Comparison of ENCODE assay signal across 15 cellular contexts in the genomic region with DNA sequence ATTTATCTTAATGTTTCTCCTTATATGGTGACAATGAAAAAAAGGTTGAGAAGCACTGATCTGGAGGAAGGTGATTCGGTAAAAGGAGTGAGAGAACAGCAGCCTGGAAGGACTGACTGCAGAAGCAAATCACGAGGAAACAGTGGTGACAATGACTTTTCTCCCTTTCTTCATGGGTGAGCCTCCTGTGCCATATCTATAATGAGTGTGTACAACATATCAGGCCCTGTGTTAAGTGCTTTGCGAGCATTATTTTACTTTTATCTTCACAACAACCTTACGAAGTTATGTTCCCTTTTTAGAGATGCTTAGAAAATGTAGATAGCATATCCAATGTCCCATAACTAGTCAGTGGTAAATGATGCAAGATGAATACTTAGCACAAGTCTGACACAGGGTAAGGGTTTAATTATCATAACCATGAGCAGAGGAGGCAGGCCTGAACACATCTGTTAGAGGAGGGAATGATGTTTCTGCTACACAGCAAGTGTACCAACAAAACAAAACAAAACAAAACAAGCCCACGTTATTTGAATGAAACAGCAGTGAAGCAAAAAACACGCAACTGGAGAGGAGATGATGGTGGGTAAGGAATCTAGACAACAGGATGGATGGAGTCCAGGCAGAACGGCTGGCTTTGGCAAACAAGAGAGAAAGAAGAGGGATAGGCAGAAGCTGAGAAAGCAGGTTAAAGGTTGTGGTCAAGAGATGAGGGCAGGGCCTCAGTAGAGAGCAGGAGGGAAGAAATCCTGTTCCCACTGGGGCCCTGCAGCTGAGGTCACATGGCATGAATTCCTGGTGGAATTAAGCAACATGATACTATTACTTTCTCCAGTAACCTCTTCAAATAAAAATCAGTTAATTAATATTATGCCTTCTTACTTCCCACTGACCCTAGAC. TPM values are rescaled to one million over a fixed set of nuclear protein-coding genes. Genes with fewer than 3 reads are reported as not detected.
DNase-seq lines count a peak whose midpoint lies in the region; ATAC-seq and TF ChIP-seq lines count a peak whose summit lies in the region.
"Had no signal": no experiment of that assay in that cellular context is flagged by ENCODE, and none has a peak within 500 bp of the region (broad histone marks: within the 10 kb centered on the region; RNA-seq: fewer than 3 reads in every experiment).

No MANE protein-coding gene starts in this region.

- no peak overlapping the region for H3K4me3 Mint-ChIP-seq in CD14-positive monocyte
- no peak overlapping the region for H3K4me3 Mint-ChIP-seq in activated naive CD4-positive, alpha-beta T cell treated with anti-CD3 and anti-CD28 coated beads for 36 hours
- H3K4me3 Mint-ChIP-seq: central memory CD8-positive, alpha-beta T cell; natural killer cell; T-helper 17 cell; type B pancreatic cell had no signal

- no peaks in the 10 kb centered on the region for H3K27me3 ChIP-seq in mammary epithelial cell (ENCODE audit: insufficient read depth, low read length)
- no peaks in the 10 kb centered on the region for H3K27me3 ChIP-seq in breast epithelium
- H3K27me3 ChIP-seq in heart right ventricle = no peaks in the 10 kb centered on the region
- H3K27me3 ChIP-seq in subcutaneous abdominal adipose tissue (ENCODE audit: control insufficient read depth in 5 of 5, insufficient read depth in 4 of 5, low read length in 5 of 5) = no peaks in the 10 kb centered on the region

- H3K27ac ChIP-seq in mammary epithelial cell (ENCODE audit: insufficient read depth, low read depth, low read length) (peak overlapping the region; percentile 39), breast epithelium (no peak overlapping the region), heart right ventricle (no peak overlapping the region), subcutaneous abdominal adipose tissue (ENCODE audit: low read depth, low read length) (peak overlapping the region; percentile 55)

- H3K4me3 ChIP-seq in mammary epithelial cell (replicated peaks in 1 of 3; ENCODE audit: insufficient read depth in 1 of 3, low read depth in 2 of 3, low read length in 3 of 3) = no peak overlapping the region
- H3K4me3 ChIP-seq in breast epithelium = no peak overlapping the region
- no peak overlapping the region for H3K4me3 ChIP-seq in heart right ventricle
- peak overlapping the region in 1 of 5 donors; percentile 4 for H3K4me3 ChIP-seq in subcutaneous abdominal adipose tissue (ENCODE audit: low read depth in 1 of 5, low read length in 5 of 5)

- H3K9me3 Mint-ChIP-seq in CD14-positive monocyte = peaks cover 0 to 3% (median 0%) of the 10 kb centered on the region in 7 donors
- H3K9me3 Mint-ChIP-seq in activated naive CD4-positive, alpha-beta T cell treated with anti-CD3 and anti-CD28 coated beads for 36 hours = no peaks in the 10 kb centered on the region
- H3K9me3 Mint-ChIP-seq: central memory CD8-positive, alpha-beta T cell; natural killer cell; type B pancreatic cell had no signal

- no peaks in the 10 kb centered on the region for H3K36me3 ChIP-seq in mammary epithelial cell (ENCODE audit: insufficient read depth, low read length)
- no peaks in the 10 kb centered on the region for H3K36me3 ChIP-seq in breast epithelium
- H3K36me3 ChIP-seq in heart right ventricle = no peaks in the 10 kb centered on the region
- H3K36me3 ChIP-seq in subcutaneous abdominal adipose tissue (ENCODE audit: control insufficient read depth in 5 of 5, insufficient read depth in 5 of 5, low read length in 5 of 5) = no peaks in the 10 kb centered on the region

- H3K4me1 Mint-ChIP-seq in CD14-positive monocyte = no peaks in the 10 kb centered on the region
- no peaks in the 10 kb centered on the region for H3K4me1 Mint-ChIP-seq in activated naive CD4-positive, alpha-beta T cell treated with anti-CD3 and anti-CD28 coated beads for 36 hours (ENCODE audit: low read depth)
- H3K4me1 Mint-ChIP-seq: central memory CD8-positive, alpha-beta T cell; natural killer cell; T-helper 17 cell had no signal

- dilution Hi-C loops in mammary epithelial cell (cut with HindIII; ENCODE audit: low sequenced_read_pairs) = no loop called here

- H4K20me1 ChIP-seq in mammary epithelial cell (ENCODE audit: insufficient read depth, low read length) = no peaks in the 10 kb centered on the region

- H3K27me3 Mint-ChIP-seq in CD14-positive monocyte (ENCODE audit: low read depth in 3 of 3) = peaks cover 5 to 7% (median 5%) of the 10 kb centered on the region in 3 donors
- H3K27me3 Mint-ChIP-seq in activated naive CD4-positive, alpha-beta T cell treated with anti-CD3 and anti-CD28 coated beads for 36 hours (ENCODE audit: low read depth) = peaks cover 20% of the 10 kb centered on the region
- H3K27me3 Mint-ChIP-seq: type B pancreatic cell had no signal

- intact Hi-C loops in mammary epithelial cell (cut with micrococcal nuclease) (no loop called here), breast epithelium (cut with DNase I; ENCODE audit: low total_unique reads) (loop anchor here (1.0 kb wide), 1 partner anchor 12 kb away; no protein-coding TSS in a partner anchor), heart right ventricle (cut with DNase I) (loop anchor here in 1 of 10 donors (1.0 kb wide), 1 partner anchor 9 kb away; no protein-coding TSS in a partner anchor), CD14-positive monocyte (cut with micrococcal nuclease) (no loop called here)
- intact Hi-C loops in activated naive CD4-positive, alpha-beta T cell treated with anti-CD3 and anti-CD28 coated beads for 36 hours (cut with micrococcal nuclease) = no loop called here

- in situ Hi-C loops in mammary epithelial cell (cut with MboI; ENCODE audit: low sequenced_read_pairs in 2 of 2) = no loop called here

- peak overlapping the region in 1 of 7 donors; percentile 1 for H3K27ac Mint-ChIP-seq in CD14-positive monocyte
- no peak overlapping the region for H3K27ac Mint-ChIP-seq in activated naive CD4-positive, alpha-beta T cell treated with anti-CD3 and anti-CD28 coated beads for 36 hours
- H3K27ac Mint-ChIP-seq: natural killer cell, T-helper 17 cell, type B pancreatic cell had no signal

- peaks cover 96% of the 10 kb centered on the region for H3K79me2 ChIP-seq in mammary epithelial cell (ENCODE audit: insufficient read depth, low read length)

- peak in 5 of 8 donors; percentile 54 to 72 (median 67) for ATAC-seq in heart right ventricle
- no peak for ATAC-seq in HG02852 (IDR thresholded peaks at IDR 0.05; ENCODE audit: unreplicated experiment)
- ATAC-seq: natural killer cell, T-helper 17 cell had no signal

- H3K4me2 ChIP-seq in mammary epithelial cell (ENCODE audit: insufficient read depth, low read depth, low read length) = peak overlapping the region; percentile 25

- H3K9ac ChIP-seq in mammary epithelial cell (ENCODE audit: insufficient read depth, low read length) (no peak overlapping the region), subcutaneous abdominal adipose tissue (ENCODE audit: low read length in 5 of 5) (no peak overlapping the region)

- DNase-seq in mammary epithelial cell (peak; percentile 67), breast epithelium (ENCODE audit: low spot score in 2 of 2) (no peak), astrocyte of the hippocampus (ENCODE audit: low read depth, low spot score) (peak; percentile 19), heart right ventricle (no peak), CD14-positive monocyte (ENCODE audit: low spot score) (no peak)
- no peak for DNase-seq in activated naive CD4-positive, alpha-beta T cell treated with anti-CD3 and anti-CD28 coated beads for 36 hours
- DNase-seq: activated CD4-positive, alpha-beta T cell treated with anti-CD3 and anti-CD28 coated beads, Interleukin-2, amount 50 U/mL, for 48 hours; natural killer cell; NCI-H510A; stimulated activated CD4-positive, alpha-beta T cell treated with anti-CD3 and anti-CD28 coated beads, Interleukin-12 subunit alpha, Interleukin-12 subunit beta, amount 100 ng/mL, for 4 hours; T-helper 17 cell had no signal

- TF ChIP-seq POLR2A in breast epithelium (IDR thresholded peaks at IDR 0.05) = no peak

- CTCF ChIA-PET in mammary epithelial cell (lab: Charles Lee; ENCODE audit: low non-redundant PET) = no interaction called here
- CTCF ChIA-PET in activated naive CD4-positive, alpha-beta T cell treated with anti-CD3 and anti-CD28 coated beads for 36 hours (lab: Charles Lee) = interaction anchor here (1.7 kb wide), 1 partner anchor 38 kb away, joined by 4 read pairs; no protein-coding TSS in a partner anchor

- H3K9me3 ChIP-seq in mammary epithelial cell (replicated peaks; ENCODE audit: insufficient read depth, low read length) (no peaks in the 10 kb centered on the region), breast epithelium (no peaks in the 10 kb centered on the region), heart right ventricle (peaks cover 0 to 16% (median 0%) of the 10 kb centered on the region in 11 donors), subcutaneous abdominal adipose tissue (ENCODE audit: control insufficient read depth in 5 of 5, low read length in 5 of 5) (no peaks in the 10 kb centered on the region)

- TF ChIP-seq CTCF in mammary epithelial cell (conservative IDR thresholded peaks at IDR 0.05 in 1 of 2, IDR thresholded peaks at IDR 0.05 in 1 of 2; ENCODE audit: extremely low read depth in 1 of 2, insufficient read depth in 1 of 2, low read depth in 1 of 2, low read length in 2 of 2) = no peak
- TF ChIP-seq CTCF in breast epithelium (IDR thresholded peaks at IDR 0.05) = no peak
- TF ChIP-seq CTCF in heart right ventricle (IDR thresholded peaks at IDR 0.05) = no peak
- no peak for TF ChIP-seq CTCF in CD14-positive monocyte (IDR thresholded peaks at IDR 0.05)

- no TSS peak for BruUV-seq in mammary epithelial cell (replicated peaks; lab: Mats Ljungman, UMichigan)

- H2AFZ ChIP-seq in mammary epithelial cell (ENCODE audit: low read depth, low read length) = no peak overlapping the region

- WGBS in mammary epithelial cell (ENCODE audit: low coverage, missing lambda C conversion rate) = 85% methylated on average over 7 of the region's 7 CpGs
- WGBS in heart right ventricle, 2 donors = 56% methylated on average over 7 of the region's 7 CpGs

- H3K4me1 ChIP-seq in mammary epithelial cell (ENCODE audit: insufficient read depth, low read length) (peaks cover 13% of the 10 kb centered on the region), breast epithelium (no peaks in the 10 kb centered on the region), heart right ventricle (peaks cover 0 to 36% (median 21%) of the 10 kb centered on the region in 9 donors), subcutaneous abdominal adipose tissue (ENCODE audit: control insufficient read depth in 5 of 5, insufficient read depth in 5 of 5, low read length in 5 of 5) (peaks cover 11 to 34% (median 26%) of the 10 kb centered on the region in 5 donors)

- H3K36me3 Mint-ChIP-seq in CD14-positive monocyte = no peaks in the 10 kb centered on the region
- no peaks in the 10 kb centered on the region for H3K36me3 Mint-ChIP-seq in activated naive CD4-positive, alpha-beta T cell treated with anti-CD3 and anti-CD28 coated beads for 36 hours (ENCODE audit: low read depth)
- H3K36me3 Mint-ChIP-seq: natural killer cell, type B pancreatic cell had no signal

RNA-seq across cellular contexts. Expression of gene GNG12, which starts 29.6 kb away (rescaled TPM):
- total RNA-seq in mammary epithelial cell (100 to 1,000 TPM; 130 to 183 TPM), breast epithelium (100 to 1,000 TPM in 1 of 3 donors, 10 to 100 TPM in 2; 82.1 to 100 (median 87.5) TPM), heart right ventricle (10 to 100 TPM; 32.0 to 49.4 (median 35.8) TPM)
- polyA plus RNA-seq in mammary epithelial cell (83.7 TPM), heart right ventricle (10 to 100 TPM in 1 of 2 donors, 1 to 10 TPM in 1; 8.5 to 23.3 TPM), CD14-positive monocyte (under 1 TPM in 1 of 2 donors, not detected in 1; 0.03 TPM)
- 154 TPM for polyA minus RNA-seq in mammary epithelial cell
- total RNA-seq in activated naive CD4-positive, alpha-beta T cell treated with anti-CD3 and anti-CD28 coated beads for 36 hours = under 1 TPM; 0.05 to 0.07 TPM
- total RNA-seq: natural killer cell, T-helper 17 cell had no signal

Comparison
In these comparisons a context has a peak if more than half of its experiments do, and no peak if none do; other contexts are left out.
1. DNase-seq: peak in mammary epithelial cell (single experiment) and astrocyte of the hippocampus (single experiment); none in breast epithelium (0 of 2), heart right ventricle (0 of 2), CD14-positive monocyte (single experiment) and activated naive CD4-positive, alpha-beta T cell treated with anti-CD3 and anti-CD28 coated beads for 36 hours (single experiment).
2. H3K27ac ChIP-seq: peak in mammary epithelial cell (single experiment) and subcutaneous abdominal adipose tissue (single experiment); none in breast epithelium (0 of 2) and heart right ventricle (0 of 10).
3. RNA of gene GNG12, which starts 29.6 kb away (total RNA-seq): 130 to 183 TPM in mammary epithelial cell, 82.1 to 100 TPM in breast epithelium and 32.0 to 49.4 TPM in heart right ventricle; 0.05 to 0.07 TPM in activated naive CD4-positive, alpha-beta T cell treated with anti-CD3 and anti-CD28 coated beads for 36 hours; every median in the first group is over 10 times any median in the second.